8 cellular contexts compared by ENCODE assay signal in genomic region chr12:30795660-30796507, GRCh38.
A peak's percentile ranks its signal among the peaks of the same experiment; 100 is the strongest.
DNase-seq lines count a peak whose midpoint lies in the region; TF ChIP-seq lines count a peak whose summit lies in the region.

No MANE protein-coding gene starts in this region.

- H3K4me3 Mint-ChIP-seq in T-helper 2 cell treated with Interferon-gamma antibody and Interleukin-4, amounts not matched to agents 5 μg/mL and 100 μg/mL, for 36 hours = peak overlapping the region; percentile 81

- no peaks in the 10 kb centered on the region for H3K36me3 Mint-ChIP-seq in T-helper 2 cell treated with Interferon-gamma antibody and Interleukin-4, amounts not matched to agents 5 μg/mL and 100 μg/mL, for 36 hours (ENCODE audit: low read depth)

- no peak for TF ChIP-seq CTCF in GM20000 (IDR thresholded peaks at IDR 0.05; ENCODE audit: extremely low read depth, missing control alignments)

- peaks cover 36% of the 10 kb centered on the region for H3K27me3 Mint-ChIP-seq in T-helper 2 cell treated with Interferon-gamma antibody and Interleukin-4, amounts not matched to agents 5 μg/mL and 100 μg/mL, for 36 hours (ENCODE audit: low read depth)

- peak overlapping the region; percentile 69 for H3K27ac Mint-ChIP-seq in T-helper 2 cell treated with Interferon-gamma antibody and Interleukin-4, amounts not matched to agents 5 μg/mL and 100 μg/mL, for 36 hours

- no peaks in the 10 kb centered on the region for H3K9me3 Mint-ChIP-seq in T-helper 2 cell treated with Interferon-gamma antibody and Interleukin-4, amounts not matched to agents 5 μg/mL and 100 μg/mL, for 36 hours

- peak; percentile 6 for DNase-seq in DMS114 treated with DMSO at 0.1 percent for 48 hours (lab: John Stamatoyannopoulos, UW; ENCODE audit: unreplicated experiment)
- DNase-seq in GM20000 (ENCODE audit: low spot score) = peak; percentile 78
- peak; percentile 89 for DNase-seq in HK-2 (ENCODE audit: unreplicated experiment)
- peak; percentile 83 for DNase-seq in T-helper 2 cell treated with Interferon-gamma antibody and Interleukin-4, amounts not matched to agents 5 μg/mL and 100 μg/mL, for 36 hours (ENCODE audit: low spot score)
- peak; percentile 14 for DNase-seq in central memory CD4-positive, alpha-beta T cell
- peak; percentile 56 for DNase-seq in kidney glomerular epithelial cell (lab: John Stamatoyannopoulos, UW)
- peak; percentile 64 for DNase-seq in stimulated activated CD4-positive, alpha-beta T cell treated with anti-CD3 and anti-CD28 coated beads, Interleukin-1b, Interleukin-23, amount 100 ng/mL, for 48 hours
- DNase-seq in effector CD4-positive, alpha-beta T cell = no peak

- H3K4me1 Mint-ChIP-seq in T-helper 2 cell treated with Interferon-gamma antibody and Interleukin-4, amounts not matched to agents 5 μg/mL and 100 μg/mL, for 36 hours (ENCODE audit: low read depth) = peaks cover 21% of the 10 kb centered on the region
